ENCODE assay signal across 13 cellular contexts in the genomic region with DNA sequence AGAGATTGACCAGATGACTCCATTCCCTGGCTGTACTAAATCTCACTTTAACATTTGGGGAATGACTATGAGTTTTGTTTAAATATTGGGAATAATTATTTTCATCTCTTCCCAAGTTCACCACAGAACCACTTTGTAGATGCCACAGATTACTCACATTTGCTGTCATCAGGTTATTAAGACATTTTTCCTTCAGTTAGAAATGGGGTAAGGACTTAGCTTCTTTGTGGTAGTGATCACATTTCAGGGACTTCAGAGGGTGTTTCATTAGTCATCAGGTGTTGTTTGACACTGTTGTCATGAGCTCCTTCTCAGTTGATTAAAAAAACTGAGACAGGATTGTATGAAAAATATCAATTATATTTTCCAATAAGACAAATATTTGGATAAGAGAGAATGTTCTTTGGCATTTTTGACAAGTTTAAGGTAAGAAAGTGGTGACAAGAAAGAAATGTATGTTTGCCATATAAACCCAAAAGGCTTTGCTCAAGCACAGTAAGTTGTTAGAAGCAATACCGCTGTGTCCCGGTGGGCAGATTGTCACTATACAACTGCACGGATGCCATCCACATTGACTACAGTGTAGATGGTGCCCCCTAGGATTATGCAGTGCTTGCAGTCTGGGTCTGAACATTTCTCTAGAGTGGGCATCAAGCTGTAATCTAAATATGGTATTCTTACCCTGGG. TPM values are rescaled to one million over a fixed set of nuclear protein-coding genes. Genes with fewer than 3 reads are reported as not detected.
DNase-seq lines count a peak whose midpoint lies in the region; ATAC-seq, FAIRE-seq and TF ChIP-seq lines count a peak whose summit lies in the region.
"Had no signal": no experiment of that assay in that cellular context is flagged by ENCODE, and none has a peak within 500 bp of the region (broad histone marks: within the 10 kb centered on the region; RNA-seq: fewer than 3 reads in every experiment).

No MANE protein-coding gene starts in this region.

- peak; percentile 91 for FAIRE-seq in astrocyte (lab: Jason Lieb, UNC)

- H3K36me3 Mint-ChIP-seq in astrocyte (ENCODE audit: low read depth, unreplicated experiment) (peaks cover 5% of the 10 kb centered on the region), nephron progenitor cell (ENCODE audit: low read depth) (peaks cover 13% of the 10 kb centered on the region)

- DNase-seq in HT-29 (ENCODE audit: low spot score) = peak; percentile 1
- peak; percentile 90 for DNase-seq in astrocyte (ENCODE audit: low read depth)
- peak; percentile 49 for DNase-seq in kidney glomerular epithelial cell (lab: John Stamatoyannopoulos, UW)
- no peak for DNase-seq in mucosa of descending colon
- DNase-seq in right cardiac atrium = no peak
- DNase-seq in activated CD4-positive, CD25-positive, alpha-beta regulatory T cell treated with anti-CD3 and anti-CD28 coated beads, Interleukin-2, amount 50 U/mL, for 72 hours = no peak
- no peak for DNase-seq in nephron progenitor cell
- DNase-seq: cortex of kidney, NCI-H187 treated with DMSO at 0.1 percent for 48 hours, RPMI8226 had no signal

- H3K9ac ChIP-seq in astrocyte (ENCODE audit: low read length) = peak overlapping the region; percentile 78

- ATAC-seq in mucosa of descending colon = no peak
- no peak for ATAC-seq in right cardiac atrium

- no peak overlapping the region for H2AFZ ChIP-seq in ACC112 (ENCODE audit: low read length, unreplicated experiment)
- peak overlapping the region; percentile 46 for H2AFZ ChIP-seq in astrocyte (ENCODE audit: low read depth, low read length)

- H3K9me3 ChIP-seq in astrocyte (ENCODE audit: insufficient read depth, low read depth, low read length) (no peaks in the 10 kb centered on the region), mucosa of descending colon (no peaks in the 10 kb centered on the region), right cardiac atrium (ENCODE audit: control insufficient read depth, low read length) (no peaks in the 10 kb centered on the region)

- no peaks in the 10 kb centered on the region for H3K36me3 ChIP-seq in ACC112 (ENCODE audit: insufficient read depth, low read length)
- no peaks in the 10 kb centered on the region for H3K36me3 ChIP-seq in astrocyte (ENCODE audit: insufficient read depth, low read length)
- no peaks in the 10 kb centered on the region for H3K36me3 ChIP-seq in mucosa of descending colon (ENCODE audit: low read depth)

- H3K27me3 Mint-ChIP-seq in astrocyte (ENCODE audit: low read depth, unreplicated experiment) (no peaks in the 10 kb centered on the region), nephron progenitor cell (ENCODE audit: low read depth, poor library complexity) (no peaks in the 10 kb centered on the region)
- H3K27me3 Mint-ChIP-seq: stimulated activated naive CD8-positive, alpha-beta T cell treated with anti-CD3 and anti-CD28 coated beads, Interleukin-15, Interleukin-2, amounts not matched to agents 100 ng/mL and 50 ng/mL, for 24 hours had no signal

- H3K4me3 ChIP-seq in ACC112 (ENCODE audit: low read depth, low read length) = peak overlapping the region; percentile 34
- peak overlapping the region; percentile 16 for H3K4me3 ChIP-seq in astrocyte (ENCODE audit: insufficient read depth, low read depth, low read length)
- no peak overlapping the region for H3K4me3 ChIP-seq in mucosa of descending colon
- H3K4me3 ChIP-seq in right cardiac atrium (ENCODE audit: low read length) = no peak overlapping the region

- intact Hi-C loops in mucosa of descending colon (cut with DNase I, micrococcal nuclease) = no loop called here
- intact Hi-C loops in right cardiac atrium (cut with DNase I) = no loop called here

- H3K4me1 ChIP-seq in ACC112 (ENCODE audit: control insufficient read depth, insufficient read depth, low read length, unreplicated experiment) (peaks cover 30% of the 10 kb centered on the region), astrocyte (ENCODE audit: insufficient read depth, low read length) (peaks cover 14% of the 10 kb centered on the region), mucosa of descending colon (ENCODE audit: low read depth) (no peaks in the 10 kb centered on the region), right cardiac atrium (ENCODE audit: control insufficient read depth, insufficient read depth, low read length) (no peaks in the 10 kb centered on the region)

- H3K27ac Mint-ChIP-seq in astrocyte (ENCODE audit: unreplicated experiment) (peak overlapping the region; percentile 97), nephron progenitor cell (no peak overlapping the region)
- H3K27ac Mint-ChIP-seq: activated T-helper 2 cell treated with anti-CD3 and anti-CD28 coated beads, Interferon-gamma antibody, Interleukin-2, Interleukin-4, amounts not matched to agents 10 μg/mL and 5 μg/mL and 100 μg/mL, durations not matched to agents 14 hours and 24 hours and 36 hours; stimulated activated naive CD8-positive, alpha-beta T cell treated with anti-CD3 and anti-CD28 coated beads, Interleukin-15, Interleukin-2, amounts not matched to agents 100 ng/mL and 50 ng/mL, for 24 hours had no signal

- H3K9me3 Mint-ChIP-seq in astrocyte (ENCODE audit: unreplicated experiment) (no peaks in the 10 kb centered on the region), nephron progenitor cell (no peaks in the 10 kb centered on the region)
- H3K9me3 Mint-ChIP-seq: activated T-helper 2 cell treated with anti-CD3 and anti-CD28 coated beads, Interferon-gamma antibody, Interleukin-2, Interleukin-4, amounts not matched to agents 10 μg/mL and 5 μg/mL and 100 μg/mL, durations not matched to agents 14 hours and 24 hours and 36 hours; stimulated activated naive CD8-positive, alpha-beta T cell treated with anti-CD3 and anti-CD28 coated beads, Interleukin-15, Interleukin-2, amounts not matched to agents 100 ng/mL and 50 ng/mL, for 24 hours had no signal

- H3K27ac ChIP-seq in ACC112 (ENCODE audit: low read depth, low read length) = peak overlapping the region; percentile 94
- peak overlapping the region; percentile 97 for H3K27ac ChIP-seq in astrocyte (ENCODE audit: low read depth, low read length)
- no peak overlapping the region for H3K27ac ChIP-seq in right cardiac atrium (ENCODE audit: low read length)

- no peak for TF ChIP-seq CTCF in astrocyte (IDR thresholded peaks at IDR 0.05; ENCODE audit: insufficient read depth, low read depth, low read length)
- TF ChIP-seq CTCF in mucosa of descending colon (IDR thresholded peaks at IDR 0.05) = no peak
- TF ChIP-seq CTCF in nephron progenitor cell (IDR thresholded peaks at IDR 0.05) = no peak

- H3K79me2 ChIP-seq in ACC112 (ENCODE audit: control insufficient read depth, insufficient read depth, low read length, unreplicated experiment) (peaks cover 15% of the 10 kb centered on the region), astrocyte (ENCODE audit: insufficient read depth, low read length) (peaks cover 15% of the 10 kb centered on the region)

- WGBS in right cardiac atrium = 87% methylated on average over 3 of the region's 3 CpGs

- no peak overlapping the region for H3K4me3 Mint-ChIP-seq in astrocyte (ENCODE audit: unreplicated experiment)
- H3K4me3 Mint-ChIP-seq in nephron progenitor cell = no peak overlapping the region
- H3K4me3 Mint-ChIP-seq: stimulated activated naive CD8-positive, alpha-beta T cell treated with anti-CD3 and anti-CD28 coated beads, Interleukin-15, Interleukin-2, amounts not matched to agents 100 ng/mL and 50 ng/mL, for 24 hours had no signal

- H3K4me1 Mint-ChIP-seq in astrocyte (ENCODE audit: low read depth, unreplicated experiment) (peaks cover 23% of the 10 kb centered on the region), nephron progenitor cell (no peaks in the 10 kb centered on the region)

- H4K20me1 ChIP-seq in astrocyte (ENCODE audit: insufficient read depth, low read length) = no peaks in the 10 kb centered on the region

- peak overlapping the region; percentile 74 for H3K4me2 ChIP-seq in astrocyte (ENCODE audit: low read length)

- no peaks in the 10 kb centered on the region for H3K27me3 ChIP-seq in ACC112 (ENCODE audit: insufficient read depth, low read length)
- H3K27me3 ChIP-seq in astrocyte (ENCODE audit: insufficient read depth, low read length) = no peaks in the 10 kb centered on the region
- no peaks in the 10 kb centered on the region for H3K27me3 ChIP-seq in right cardiac atrium (ENCODE audit: control insufficient read depth, insufficient read depth)

RNA-seq across cellular contexts. Expression of gene FBXL2, which starts 22.3 kb away (rescaled TPM):
- total RNA-seq in HT-29 (2014; rRNA removed; shearing (Covaris generic)) = not detected in 2 replicates
- total RNA-seq in astrocyte (23.3 and 25.6 TPM in 2 replicates), mucosa of descending colon (1 to 10 TPM in 2 of 3 donors, under 1 TPM in 1; 0.43 to 5.6 (median 1.2) TPM), right cardiac atrium (1 to 10 TPM; 2.5 to 4.9 (median 3.9) TPM)
- 2.0 TPM for polyA plus RNA-seq in right cardiac atrium

Comparison
In these comparisons a context has a peak if more than half of its experiments do, and no peak if none do; other contexts are left out.
1. H3K4me3 ChIP-seq: peak in ACC112 (single experiment) and astrocyte (single experiment); none in mucosa of descending colon (single experiment) and right cardiac atrium (single experiment).
2. DNase-seq: peak in HT-29 (single experiment), astrocyte (single experiment) and kidney glomerular epithelial cell (single experiment); none in mucosa of descending colon (0 of 3), right cardiac atrium (0 of 3), activated CD4-positive, CD25-positive, alpha-beta regulatory T cell treated with anti-CD3 and anti-CD28 coated beads, Interleukin-2, amount 50 U/mL, for 72 hours (single experiment) and nephron progenitor cell (single experiment).